ENCODE assay signal across 8 cellular contexts in genomic region chr22:43955883-43956286, GRCh38. TPM values are rescaled to one million over a fixed set of nuclear protein-coding genes. Genes with fewer than 3 reads are reported as not detected.
DNase-seq lines count a peak whose midpoint lies in the region; ATAC-seq and TF ChIP-seq lines count a peak whose summit lies in the region.

No MANE protein-coding gene starts in this region.

- POLR2A ChIA-PET in AG04450 (lab: Yijun Ruan, JAX) = no interaction called here

- H3K79me1 ChIP-seq in neuronal stem cell (ENCODE audit: low read depth, low read length) = peaks cover 4% of the 10 kb centered on the region

- H2AFZ ChIP-seq in neuronal stem cell (ENCODE audit: low read length) = peak overlapping the region; percentile 84

- no peak overlapping the region for H3K14ac ChIP-seq in neuronal stem cell (ENCODE audit: low read length)

- peak overlapping the region; percentile 96 for H3K4me3 ChIP-seq in AG04450 (ENCODE audit: low read depth, low read length)
- peak overlapping the region; percentile 75 to 93 (median 82) for H3K4me3 ChIP-seq in Peyer's patch
- peak overlapping the region; percentile 97 for H3K4me3 ChIP-seq in endodermal cell (ENCODE audit: low read length)
- peak overlapping the region; percentile 94 to 99 for H3K4me3 ChIP-seq in neuronal stem cell (ENCODE audit: low read length in 2 of 2)

- WGBS in endodermal cell (ENCODE audit: insufficient coverage in 1 of 2, insufficient read length in 1 of 2), 2 experiments = 5 to 16% methylated on average over 5 to 8 of the region's 8 CpGs
- no CpG with 5 or more reads among the region's 8 CpGs for WGBS in neuronal stem cell (ENCODE audit: extremely low coverage in 2 of 2, insufficient read length in 2 of 2, insufficient replicate concordance in 1 of 2), 2 donors

- H3K27ac ChIP-seq in AG04450 (ENCODE audit: low read depth, low read length) = peak overlapping the region; percentile 70
- H3K27ac ChIP-seq in Peyer's patch = peak overlapping the region; percentile 77 to 89 (median 85)
- peak overlapping the region; percentile 77 for H3K27ac ChIP-seq in endodermal cell (ENCODE audit: low read depth, low read length)
- peak overlapping the region; percentile 81 for H3K27ac ChIP-seq in neuronal stem cell (replicated peaks; ENCODE audit: low read length)

- H2BK12ac ChIP-seq in neuronal stem cell (ENCODE audit: low read length) = no peak overlapping the region

- H3K4me1 ChIP-seq in Peyer's patch (peaks cover 0 to 20% (median 2%) of the 10 kb centered on the region in 4 donors), endodermal cell (ENCODE audit: control insufficient read depth, insufficient read depth, low read length) (no peaks in the 10 kb centered on the region), neuronal stem cell (ENCODE audit: control insufficient read depth in 2 of 2, insufficient read depth in 1 of 2, low read depth in 1 of 2, low read length in 2 of 2) (peaks cover 6% of the 10 kb centered on the region in 2 donors)

- H3K4me1 Mint-ChIP-seq in endodermal cell = peaks cover 19% of the 10 kb centered on the region

- DNase-seq in AG04450 (ENCODE audit: low read depth, low spot score) (no peak), Peyer's patch (peak in 1 of 3 donors; percentile 27), endodermal cell (no peak), neuronal stem cell (ENCODE audit: low spot score) (no peak), NCI-H187 treated with DMSO at 0.1 percent for 48 hours (lab: John Stamatoyannopoulos, UW) (no peak), OCI-M2 (lab: John Stamatoyannopoulos, UW; ENCODE audit: unreplicated experiment) (no peak), NCI-H187 (lab: John Stamatoyannopoulos, UW) (no peak)

- H3K9me3 ChIP-seq in AG04450 (ENCODE audit: control insufficient read depth, insufficient read depth, low read length) (no peaks in the 10 kb centered on the region; the same call in 1 of the 2 replicates), Peyer's patch (no peaks in the 10 kb centered on the region), endodermal cell (ENCODE audit: control insufficient read depth, low read length) (no peaks in the 10 kb centered on the region), neuronal stem cell (replicated peaks in 1 of 2; ENCODE audit: control insufficient read depth in 2 of 2, insufficient read depth in 1 of 2, low read depth in 1 of 2, low read length in 2 of 2) (no peaks in the 10 kb centered on the region)

- H3K4me2 ChIP-seq in neuronal stem cell (ENCODE audit: insufficient read depth, low read length, poor library complexity, severe bottlenecking) = peak overlapping the region; percentile 89

- ATAC-seq in GM21381 (IDR thresholded peaks at IDR 0.05; ENCODE audit: unreplicated experiment) = peak; percentile 8

- no peak overlapping the region for H3K23ac ChIP-seq in neuronal stem cell (ENCODE audit: low read depth, low read length, poor library complexity)

- H3K4me3 Mint-ChIP-seq in endodermal cell = peak overlapping the region; percentile 83

- H3K27me3 ChIP-seq in AG04450 (ENCODE audit: control insufficient read depth, insufficient read depth, low read length) (no peaks in the 10 kb centered on the region), Peyer's patch (no peaks in the 10 kb centered on the region), endodermal cell (ENCODE audit: control insufficient read depth, insufficient read depth, low read length, poor library complexity, severe bottlenecking) (no peaks in the 10 kb centered on the region), neuronal stem cell (ENCODE audit: control insufficient read depth in 3 of 3, insufficient read depth in 3 of 3, low read depth in 1 of 3, low read length in 3 of 3) (no peaks in the 10 kb centered on the region)

- H2BK5ac ChIP-seq in neuronal stem cell (ENCODE audit: low read length) = peak overlapping the region; percentile 83

- H3K4ac ChIP-seq in neuronal stem cell (ENCODE audit: low read length) = peak overlapping the region; percentile 17

- H2BK15ac ChIP-seq in neuronal stem cell (ENCODE audit: low read length) = no peak overlapping the region

- H3K27ac Mint-ChIP-seq in endodermal cell = peak overlapping the region; percentile 88

- TF ChIP-seq CTCF in AG04450 (IDR thresholded peaks at IDR 0.05; ENCODE audit: low read depth, low read length) (no peak), Peyer's patch (IDR thresholded peaks at IDR 0.05) (no peak), endodermal cell (conservative IDR thresholded peaks at IDR 0.05) (no peak)

- H3K36me3 ChIP-seq in Peyer's patch (no peaks in the 10 kb centered on the region), endodermal cell (ENCODE audit: control insufficient read depth, insufficient read depth, low read length) (peaks cover 1% of the 10 kb centered on the region), neuronal stem cell (replicated peaks in 1 of 2; ENCODE audit: control insufficient read depth in 2 of 2, insufficient read depth in 2 of 2, low read length in 2 of 2) (peaks cover 0 to 2% of the 10 kb centered on the region in 2 donors)

- peak overlapping the region; percentile 68 for H2AK5ac ChIP-seq in neuronal stem cell (ENCODE audit: low read depth, low read length)

- no peak overlapping the region for H3K18ac ChIP-seq in neuronal stem cell (ENCODE audit: low read length)

- no peak overlapping the region for H4K8ac ChIP-seq in neuronal stem cell (ENCODE audit: low read depth, low read length)

- H3K9ac ChIP-seq in endodermal cell (ENCODE audit: extremely low read depth, low read length, poor library complexity, severe bottlenecking) = peak overlapping the region; percentile 71
- peak overlapping the region; percentile 96 for H3K9ac ChIP-seq in neuronal stem cell (ENCODE audit: low read depth, low read length, poor library complexity)

- H2BK120ac ChIP-seq in neuronal stem cell (ENCODE audit: low read depth, low read length) = no peak overlapping the region

- no peak overlapping the region for H4K91ac ChIP-seq in neuronal stem cell (ENCODE audit: low read depth, low read length, poor library complexity)

- TF ChIP-seq POLR2A in Peyer's patch (IDR thresholded peaks at IDR 0.05) = no peak

- CTCF ChIA-PET in AG04450 (lab: Charles Lee) = no interaction called here

- H3K27me3 Mint-ChIP-seq in endodermal cell (ENCODE audit: insufficient read depth) = no peaks in the 10 kb centered on the region

- no peaks in the 10 kb centered on the region for H3K9me3 Mint-ChIP-seq in endodermal cell

- peaks cover 3% of the 10 kb centered on the region for H3K36me3 Mint-ChIP-seq in endodermal cell (ENCODE audit: low read depth)

RNA-seq across cellular contexts. Expression of gene SAMM50, which starts 0.6 kb away (rescaled TPM):
- polyA plus RNA-seq in AG04450 (2011; rRNA removed) = 51.8 and 61.7 TPM in 2 replicates
- 31.9 and 34.8 TPM in 2 replicates for polyA minus RNA-seq in AG04450 (2011; rRNA and poly(A)+ RNA removed)
- 10 to 100 TPM; 26.4 to 39.8 (median 34.1) TPM for total RNA-seq in Peyer's patch
- total RNA-seq in endodermal cell = 10 to 100 TPM; 54.4 to 56.0 TPM
- polyA plus RNA-seq in endodermal cell (2013, experiment 1 of 2) = 47.6 TPM
- polyA plus RNA-seq in endodermal cell (2013, experiment 2 of 2) = 43.9 TPM
- 26.1 TPM for polyA plus RNA-seq in neuronal stem cell (2013, experiment 1 of 2)
- 25.1 TPM for polyA plus RNA-seq in neuronal stem cell (2013, experiment 2 of 2)

RNA-seq across cellular contexts. Expression of gene PNPLA3, which starts 32.3 kb away (rescaled TPM):
- 3.9 and 4.0 TPM in 2 replicates for polyA plus RNA-seq in AG04450 (2011; rRNA removed)
- polyA minus RNA-seq in AG04450 (2011; rRNA and poly(A)+ RNA removed) = 3.4 and 4.7 TPM in 2 replicates
- total RNA-seq in Peyer's patch (1 to 10 TPM in 2 of 4 donors, under 1 TPM in 2; 0.80 to 6.6 (median 2.5) TPM), endodermal cell (10 to 100 TPM; 48.1 to 52.6 TPM)
- polyA plus RNA-seq in endodermal cell (2013, experiment 1 of 2) = 30.0 TPM
- 34.4 TPM for polyA plus RNA-seq in endodermal cell (2013, experiment 2 of 2)
- polyA plus RNA-seq in neuronal stem cell (2013, experiment 1 of 2) = 11.0 TPM
- 11.6 TPM for polyA plus RNA-seq in neuronal stem cell (2013, experiment 2 of 2)

Comparison
In these comparisons a context has a peak if more than half of its experiments do, and no peak if none do; other contexts are left out.
1. RNA of gene PNPLA3, which starts 32.3 kb away (total RNA-seq): 48.1 to 52.6 TPM in endodermal cell; 0.80 to 6.6 TPM in Peyer's patch; every median in the first group is over 4 times any median in the second.
2. Peak in every context shown above with its lines, with median percentiles within 50 percentile points of each other: H3K27ac ChIP-seq and H3K4me3 ChIP-seq.